8 cellular contexts compared by ENCODE assay signal in the genomic region with DNA sequence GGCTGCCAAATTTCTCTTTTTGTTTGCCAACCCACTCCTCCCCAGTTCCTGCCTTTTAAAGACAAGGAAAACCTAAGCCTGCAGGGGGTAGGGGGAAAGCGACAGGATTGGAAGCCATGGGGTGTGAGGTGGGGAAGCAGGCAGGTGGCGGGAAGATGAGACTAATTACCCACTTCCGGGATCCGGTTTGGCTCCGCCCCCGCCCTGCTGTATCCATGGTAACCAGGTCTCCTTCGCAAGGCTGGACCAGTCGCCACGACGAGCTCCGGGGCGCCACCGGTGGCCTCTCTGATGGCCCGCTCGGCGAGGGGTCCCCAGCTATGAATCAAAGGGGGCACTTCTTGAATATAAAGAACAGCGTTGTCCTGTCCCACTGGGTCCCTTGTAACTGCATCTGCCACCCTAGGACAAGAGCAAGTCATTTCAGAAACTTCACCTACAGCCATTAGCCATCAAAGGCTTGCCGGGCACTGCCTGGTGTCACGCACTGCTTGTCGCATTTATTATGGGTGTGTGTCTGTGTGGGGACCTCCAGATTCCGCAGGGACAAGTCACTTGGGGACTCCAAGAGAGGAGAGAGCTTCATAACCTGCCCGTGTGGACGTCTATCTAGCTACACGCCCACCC. TPM values are rescaled to one million over a fixed set of nuclear protein-coding genes. Genes with fewer than 3 reads are reported as not detected.
DNase-seq lines count a peak whose midpoint lies in the region; ATAC-seq and TF ChIP-seq lines count a peak whose summit lies in the region.

No MANE protein-coding gene starts in this region.

- no peaks in the 10 kb centered on the region for H4K20me1 ChIP-seq in osteoblast (ENCODE audit: insufficient read depth, low read length)

- no peaks in the 10 kb centered on the region for H3K9me3 ChIP-seq in osteoblast (ENCODE audit: low read depth, low read length)

- peaks cover 19% of the 10 kb centered on the region for H3K27me3 Mint-ChIP-seq in type B pancreatic cell

- peak; percentile 69 for ATAC-seq in GM18868 (IDR thresholded peaks at IDR 0.05; ENCODE audit: unreplicated experiment)
- no peak for ATAC-seq in GM21381 (IDR thresholded peaks at IDR 0.05; ENCODE audit: unreplicated experiment)
- no peak for ATAC-seq in GM18519 (IDR thresholded peaks at IDR 0.05; ENCODE audit: low FRiP score, unreplicated experiment)

- H3K27ac Mint-ChIP-seq in type B pancreatic cell = no peak overlapping the region

- H2AFZ ChIP-seq in osteoblast (ENCODE audit: low read length) = no peak overlapping the region

- H3K4me1 Mint-ChIP-seq in type B pancreatic cell (ENCODE audit: unreplicated experiment) = no peaks in the 10 kb centered on the region

- DNase-seq in NCI-H774 (lab: John Stamatoyannopoulos, UW) (peak; percentile 65), osteoblast (ENCODE audit: insufficient read length, low spot score, missing footprints) (peak; percentile 39), SKM-1 treated with dmso at 0.1 percent for 144 hours (lab: John Stamatoyannopoulos, UW; ENCODE audit: unreplicated experiment) (no peak), type B pancreatic cell (ENCODE audit: extremely low spot score, unreplicated experiment) (no peak)
- peak; percentile 3 for DNase-seq in activated gamma-delta T cell treated with anti-CD3 and anti-CD28 coated beads, Interleukin-2, amount 50 U/mL, for 16 hours (ENCODE audit: low read depth)

- H3K27me3 ChIP-seq in osteoblast (ENCODE audit: insufficient read depth, low read length) = no peaks in the 10 kb centered on the region

- no peaks in the 10 kb centered on the region for H3K36me3 Mint-ChIP-seq in type B pancreatic cell

- no peak overlapping the region for H3K4me3 ChIP-seq in osteoblast (ENCODE audit: insufficient read depth, low read length)

- H3K4me3 Mint-ChIP-seq in type B pancreatic cell = no peak overlapping the region

- no peaks in the 10 kb centered on the region for H3K9me3 Mint-ChIP-seq in type B pancreatic cell

- no peaks in the 10 kb centered on the region for H3K36me3 ChIP-seq in osteoblast (ENCODE audit: insufficient read depth, low read length)

- TF ChIP-seq CTCF in osteoblast (IDR thresholded peaks at IDR 0.05; ENCODE audit: extremely low read depth, low read depth, low read length) (no peak), type B pancreatic cell (conservative IDR thresholded peaks at IDR 0.05) (no peak)

- no peak overlapping the region for H3K4me2 ChIP-seq in osteoblast (ENCODE audit: insufficient read depth, low read length)

- H3K79me2 ChIP-seq in osteoblast (ENCODE audit: insufficient read depth, low read length) = no peaks in the 10 kb centered on the region

- H3K27ac ChIP-seq in osteoblast (ENCODE audit: low read depth, low read length) = no peak overlapping the region

- no peaks in the 10 kb centered on the region for H3K4me1 ChIP-seq in osteoblast (ENCODE audit: insufficient read depth, low read length)

RNA-seq across cellular contexts. Expression of a gene that starts 55.4 kb away (rescaled TPM):
- 11.5 and 14.1 TPM in 2 replicates for total RNA-seq in osteoblast
- 20.6 and 21.9 TPM in 2 replicates for total RNA-seq in type B pancreatic cell (ENCODE audit: low replicate concordance)

Comparison
In these comparisons a context has a peak if more than half of its experiments do, and no peak if none do; other contexts are left out.
1. DNase-seq: peak in NCI-H774 (single experiment), activated gamma-delta T cell treated with anti-CD3 and anti-CD28 coated beads, Interleukin-2, amount 50 U/mL, for 16 hours (single experiment) and osteoblast (single experiment); none in SKM-1 treated with dmso at 0.1 percent for 144 hours (single experiment) and type B pancreatic cell (single experiment).